8 cellular contexts compared by ENCODE assay signal in the genomic region with DNA sequence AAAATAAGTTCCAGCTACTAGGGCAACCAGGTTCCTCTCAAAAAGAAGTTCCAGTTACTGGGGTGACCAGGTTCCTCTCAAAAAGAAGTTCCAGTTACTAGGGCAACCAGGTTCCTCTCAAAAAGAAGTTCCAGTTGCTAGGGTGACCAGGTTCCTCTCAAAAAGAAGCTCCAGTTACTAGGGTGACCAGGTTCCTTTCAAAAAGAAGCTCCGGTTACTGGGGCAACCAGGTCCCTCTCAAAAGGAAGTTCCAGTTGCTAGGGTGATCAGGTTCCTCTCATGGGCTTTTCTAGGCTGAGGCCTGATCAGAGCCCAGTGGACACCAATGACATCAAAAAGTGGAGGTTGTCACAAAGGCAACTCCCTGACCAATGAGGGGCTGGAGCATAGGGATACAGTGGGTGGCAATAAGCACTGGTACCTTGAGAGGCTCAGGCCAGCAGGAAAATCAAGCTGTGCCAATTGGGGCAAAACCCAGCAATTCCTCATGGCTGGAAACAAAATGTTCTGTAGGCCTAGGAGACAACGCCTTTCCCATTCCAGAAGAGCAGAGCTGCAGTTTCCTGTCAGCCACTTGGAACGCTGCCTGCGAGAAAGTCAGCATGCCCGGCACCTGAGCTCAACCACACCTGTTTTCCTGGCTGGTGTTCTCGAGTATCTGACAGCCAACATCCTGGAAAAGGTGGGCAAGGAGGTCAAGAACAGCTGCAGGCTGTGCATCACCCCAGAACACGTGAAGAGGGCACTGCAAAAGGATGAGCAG.
DNase-seq lines count a peak whose midpoint lies in the region; ATAC-seq lines count a peak whose summit lies in the region.
"Had no signal": no experiment of that assay in that cellular context is flagged by ENCODE, and none has a peak within 500 bp of the region (broad histone marks: within the 10 kb centered on the region; RNA-seq: fewer than 3 reads in every experiment).

No MANE protein-coding gene starts in this region.

- peak; percentile 75 for ATAC-seq in GM18511 (IDR thresholded peaks at IDR 0.05; ENCODE audit: unreplicated experiment)
- ATAC-seq in HG03039 (IDR thresholded peaks at IDR 0.05; ENCODE audit: unreplicated experiment) = peak; percentile 51
- ATAC-seq in HG03095 (IDR thresholded peaks at IDR 0.05; ENCODE audit: unreplicated experiment) = no peak

- no peaks in the 10 kb centered on the region for H3K9me3 ChIP-seq in NT2/D1 (ENCODE audit: insufficient read depth, low read length)

- no peaks in the 10 kb centered on the region for H3K27me3 ChIP-seq in NT2/D1 (ENCODE audit: insufficient read depth, insufficient read length)

- H3K4me1 ChIP-seq in NT2/D1 (ENCODE audit: insufficient read depth, insufficient read length) = peaks cover 4% of the 10 kb centered on the region

- no peaks in the 10 kb centered on the region for H3K36me3 ChIP-seq in NT2/D1 (ENCODE audit: insufficient read depth, insufficient read length, low read length)

- no peak overlapping the region for H3K9ac ChIP-seq in NT2/D1 (ENCODE audit: insufficient read length, low read depth)

- H3K4me3 ChIP-seq in NT2/D1 (ENCODE audit: insufficient read length, low read depth) = no peak overlapping the region

- DNase-seq in NT2/D1 (ENCODE audit: low read depth, low spot score) (peak; percentile 87), midbrain (lab: John Stamatoyannopoulos, UW) (peak; percentile 0), 8988T (no peak), cerebellar nuclear complex (lab: John Stamatoyannopoulos, UW) (no peak)
- DNase-seq: activated naive CD8-positive, alpha-beta T cell treated with anti-CD3 and anti-CD28 coated beads, Interleukin-2, amount 10 ng/mL, durations not matched to agents 7 days and 5 days had no signal

Comparison
In these comparisons a context has a peak if more than half of its experiments do, and no peak if none do; other contexts are left out.
1. DNase-seq: peak in NT2/D1 (single experiment) and midbrain (single experiment); none in 8988T (single experiment) and cerebellar nuclear complex (0 of 2).